ENCODE assay signal across 9 cellular contexts in genomic region chr1:32426489-32427255, GRCh38. TPM values are rescaled to one million over a fixed set of nuclear protein-coding genes. Genes with fewer than 3 reads are reported as not detected.
DNase-seq lines count a peak whose midpoint lies in the region; ATAC-seq and TF ChIP-seq lines count a peak whose summit lies in the region.
"Had no signal": no experiment of that assay in that cellular context is flagged by ENCODE, and none has a peak within 500 bp of the region (broad histone marks: within the 10 kb centered on the region; RNA-seq: fewer than 3 reads in every experiment).

No MANE protein-coding gene starts in this region.

- peak overlapping the region in 2 of 7 donors; percentile 17 to 64 for H3K27ac Mint-ChIP-seq in CD14-positive monocyte

- no peaks in the 10 kb centered on the region for H4K20me1 ChIP-seq in osteoblast (ENCODE audit: insufficient read depth, low read length)

- peak overlapping the region; percentile 39 for H3K4me2 ChIP-seq in osteoblast (ENCODE audit: insufficient read depth, low read length)

- H2AFZ ChIP-seq in osteoblast (ENCODE audit: low read length), result no peak overlapping the region

- H3K9ac ChIP-seq in endocrine pancreas (ENCODE audit: control insufficient read depth, insufficient read depth, low read length), result peak overlapping the region; percentile 30

- H3K4me1 Mint-ChIP-seq in CD14-positive monocyte, result peaks cover 3% of the 10 kb centered on the region

- H3K4me3 ChIP-seq in endocrine pancreas (ENCODE audit: control insufficient read depth, insufficient read depth, low read length) (peak overlapping the region; percentile 6), osteoblast (ENCODE audit: insufficient read depth, low read length) (peak overlapping the region; percentile 48)

- H3K36me3 ChIP-seq in endocrine pancreas (ENCODE audit: control insufficient read depth, insufficient read depth, low read length), result no peaks in the 10 kb centered on the region
- H3K36me3 ChIP-seq in osteoblast (ENCODE audit: insufficient read depth, low read length), result no peaks in the 10 kb centered on the region

- peaks cover 22 to 57% (median 52%) of the 10 kb centered on the region in 3 donors for H3K27me3 Mint-ChIP-seq in CD14-positive monocyte (ENCODE audit: low read depth in 3 of 3)

- H3K9me3 ChIP-seq in endocrine pancreas (ENCODE audit: control insufficient read depth, low read length) (no peaks in the 10 kb centered on the region), osteoblast (ENCODE audit: low read depth, low read length) (no peaks in the 10 kb centered on the region)

- H3K27me3 ChIP-seq in endocrine pancreas (ENCODE audit: control insufficient read depth, insufficient read depth, low read length) (no peaks in the 10 kb centered on the region), osteoblast (ENCODE audit: insufficient read depth, low read length) (peaks cover 63% of the 10 kb centered on the region)

- intact Hi-C loops in CD14-positive monocyte (cut with micrococcal nuclease), result no loop called here

- no peak overlapping the region for H3K27ac ChIP-seq in osteoblast (ENCODE audit: low read depth, low read length)

- H3K36me3 Mint-ChIP-seq in CD14-positive monocyte, result no peaks in the 10 kb centered on the region

- no peaks in the 10 kb centered on the region for H3K79me2 ChIP-seq in osteoblast (ENCODE audit: insufficient read depth, low read length)

- no peak for DNase-seq in CD14-positive monocyte (ENCODE audit: low spot score)
- DNase-seq in NCI-H1930 (lab: John Stamatoyannopoulos, UW), result peak; percentile 30 to 32
- DNase-seq in osteoblast (ENCODE audit: insufficient read length, low spot score, missing footprints), result peak; percentile 82
- no peak for DNase-seq in activated CD4-positive, alpha-beta T cell treated with anti-CD3 and anti-CD28 coated beads for 4 hours
- DNase-seq in HuH-7 (ENCODE audit: low spot score), result no peak
- no peak for DNase-seq in stimulated activated CD4-positive, alpha-beta T cell treated with anti-CD3 and anti-CD28 coated beads, Interleukin-2, amount 100 ng/mL, for 48 hours
- DNase-seq: DND-41 had no signal

- no peaks in the 10 kb centered on the region for H3K4me1 ChIP-seq in endocrine pancreas (ENCODE audit: control insufficient read depth, insufficient read depth, low read length)
- H3K4me1 ChIP-seq in osteoblast (ENCODE audit: insufficient read depth, low read length), result peaks cover 5% of the 10 kb centered on the region

- H3K9me3 Mint-ChIP-seq in CD14-positive monocyte, result peaks cover 0 to 5% (median 1%) of the 10 kb centered on the region in 7 donors

- no peak for ATAC-seq in GM21423 (IDR thresholded peaks at IDR 0.05; ENCODE audit: unreplicated experiment)

- peak overlapping the region; percentile 46 to 55 for H3K4me3 Mint-ChIP-seq in CD14-positive monocyte

- no peak for TF ChIP-seq CTCF in CD14-positive monocyte (IDR thresholded peaks at IDR 0.05)
- TF ChIP-seq CTCF in osteoblast (IDR thresholded peaks at IDR 0.05; ENCODE audit: extremely low read depth, low read depth, low read length), result no peak

RNA-seq across cellular contexts. Expression of gene BSDC1, which starts 32.4 kb away (rescaled TPM):
- 10 to 100 TPM; 19.0 to 23.7 TPM for polyA plus RNA-seq in CD14-positive monocyte
- 68.0 and 69.0 TPM in 2 replicates for total RNA-seq in osteoblast

RNA-seq across cellular contexts. Expression of gene ZBTB8B, which starts 38.2 kb away (rescaled TPM):
- polyA plus RNA-seq in CD14-positive monocyte, result not detected
- under 0.01 TPM in 2 replicates for total RNA-seq in osteoblast

Comparison
In these comparisons a context has a peak if more than half of its experiments do, and no peak if none do; other contexts are left out.
1. DNase-seq: peak in NCI-H1930 (2 of 2) and osteoblast (single experiment); none in CD14-positive monocyte (single experiment), activated CD4-positive, alpha-beta T cell treated with anti-CD3 and anti-CD28 coated beads for 4 hours (0 of 2), HuH-7 (single experiment) and stimulated activated CD4-positive, alpha-beta T cell treated with anti-CD3 and anti-CD28 coated beads, Interleukin-2, amount 100 ng/mL, for 48 hours (0 of 2).